19 cellular contexts compared by ENCODE assay signal in the genomic region with DNA sequence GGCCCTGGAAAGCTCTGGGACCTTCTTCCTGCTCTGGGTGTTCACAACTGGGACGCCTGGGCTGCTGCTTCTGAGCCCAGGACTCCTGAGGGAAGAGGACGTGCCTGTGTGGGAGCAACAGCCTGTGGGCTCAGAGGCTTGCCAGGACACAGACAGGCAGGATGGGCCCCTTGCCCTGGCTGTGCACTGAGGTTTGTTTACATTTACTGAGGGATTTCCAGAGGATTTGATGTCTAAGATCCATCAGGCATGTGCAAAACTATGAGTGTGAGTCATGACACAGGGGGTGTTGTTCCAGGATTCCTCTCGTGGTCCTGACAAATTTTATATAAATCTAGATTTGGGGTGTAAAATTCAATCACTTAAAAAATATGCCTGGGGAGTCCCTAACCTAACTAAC. TPM values are rescaled to one million over a fixed set of nuclear protein-coding genes. Genes with fewer than 3 reads are reported as not detected.
DNase-seq lines count a peak whose midpoint lies in the region; ATAC-seq and TF ChIP-seq lines count a peak whose summit lies in the region.
"Had no signal": no experiment of that assay in that cellular context is flagged by ENCODE, and none has a peak within 500 bp of the region (broad histone marks: within the 10 kb centered on the region; RNA-seq: fewer than 3 reads in every experiment).

No MANE protein-coding gene starts in this region.

- no peaks in the 10 kb centered on the region for H4K20me1 ChIP-seq in SK-N-SH (ENCODE audit: insufficient read depth)
- H4K20me1 ChIP-seq: BLaER1 treated with 17β-estradiol and CSF1 and Interleukin-3, amounts not matched to agents 10 nM and 100 nM had no signal

- H3K9ac ChIP-seq in SK-N-SH = no peak overlapping the region
- H3K9ac ChIP-seq: BLaER1 treated with 17β-estradiol and CSF1 and Interleukin-3, amounts not matched to agents 10 nM and 100 nM had no signal

- H3F3A ChIP-seq in SK-N-SH (replicated peaks; ENCODE audit: insufficient read depth) = no peaks in the 10 kb centered on the region

- DNase-seq in ELR (ENCODE audit: low read depth) (peak; percentile 60), SK-N-SH (peak; percentile 34), fibroblast of peridontal ligament (ENCODE audit: extremely low read depth) (peak; percentile 71), renal cortical epithelial cell (ENCODE audit: low read depth) (peak; percentile 60), islet precursor cell (no peak), globus pallidus (ENCODE audit: low spot score) (no peak)
- DNase-seq: activated CD4-positive, alpha-beta T cell treated with anti-CD3 and anti-CD28 coated beads for 36 hours; activated T-cell treated with anti-CD3 and anti-CD28 coated beads, Interleukin-2, amount 50 U/mL, for 1 hour; gastrocnemius medialis; NCI-H1417; NCI-H446; PC-9; testis had no signal

- no peaks in the 10 kb centered on the region for H3K36me3 ChIP-seq in SK-N-SH (replicated peaks in 1 of 2; ENCODE audit: control insufficient read depth in 1 of 2, insufficient read depth in 2 of 2, low read length in 1 of 2)
- H3K36me3 ChIP-seq: BLaER1 treated with 17β-estradiol and CSF1 and Interleukin-3, amounts not matched to agents 10 nM and 100 nM had no signal

- WGBS in SK-N-SH (ENCODE audit: low lambda C conversion rate) = 17% methylated on average over 1 of the region's 3 CpGs

- H3K4me3 ChIP-seq in SK-N-SH (ENCODE audit: low read depth in 2 of 2, low read length in 1 of 2) = no peak overlapping the region
- H3K4me3 ChIP-seq: BLaER1 treated with 17β-estradiol and CSF1 and Interleukin-3, amounts not matched to agents 10 nM and 100 nM; coronary artery; gastrocnemius medialis; PC-9; testis had no signal

- peak overlapping the region in 1 of 2 experiments; percentile 82; a peak in 1 of 4 replicates for H3K27ac ChIP-seq in SK-N-SH (ENCODE audit: low read depth in 2 of 2, low read length in 1 of 2)
- H3K27ac ChIP-seq: BLaER1 treated with 17β-estradiol and CSF1 and Interleukin-3, amounts not matched to agents 10 nM and 100 nM; coronary artery; gastrocnemius medialis; PC-9; testis had no signal

- no peak overlapping the region for H3K4me2 ChIP-seq in SK-N-SH
- H3K4me2 ChIP-seq: BLaER1 treated with 17β-estradiol and CSF1 and Interleukin-3, amounts not matched to agents 10 nM and 100 nM; PC-9 had no signal

- no peak for TF ChIP-seq RAD21 in SK-N-SH (IDR thresholded peaks at IDR 0.05; ENCODE audit: low read length)

- no peaks in the 10 kb centered on the region for H3K9me3 ChIP-seq in SK-N-SH
- H3K9me3 ChIP-seq: BLaER1 treated with 17β-estradiol and CSF1 and Interleukin-3, amounts not matched to agents 10 nM and 100 nM; gastrocnemius medialis; testis had no signal

- no peak for TF ChIP-seq CTCF in SK-N-SH (IDR thresholded peaks at IDR 0.05)

- no peak for ATAC-seq in HG02840 (IDR thresholded peaks at IDR 0.05; ENCODE audit: low FRiP score, unreplicated experiment)
- ATAC-seq in GM18907 (IDR thresholded peaks at IDR 0.05; ENCODE audit: unreplicated experiment) = no peak
- ATAC-seq: activated CD4-positive, alpha-beta T cell treated with anti-CD3 and anti-CD28 coated beads for 36 hours; gastrocnemius medialis had no signal

- POLR2A ChIA-PET in SK-N-SH (lab: Yijun Ruan, JAX) = no interaction called here

- no peaks in the 10 kb centered on the region; the same call in 1 of the 2 replicates for H3K27me3 ChIP-seq in SK-N-SH (ENCODE audit: insufficient read depth)
- H3K27me3 ChIP-seq: BLaER1 treated with 17β-estradiol and CSF1 and Interleukin-3, amounts not matched to agents 10 nM and 100 nM; gastrocnemius medialis; testis had no signal

- no peaks in the 10 kb centered on the region for H3K9me2 ChIP-seq in SK-N-SH

- H3K79me2 ChIP-seq in SK-N-SH (ENCODE audit: insufficient read depth) = no peaks in the 10 kb centered on the region

- H3K4me1 ChIP-seq in SK-N-SH (ENCODE audit: control insufficient read depth in 1 of 2, insufficient read depth in 2 of 2, low read depth in 1 of 2, low read length in 1 of 2) = peaks cover 0 to 23% of the 10 kb centered on the region in 2 experiments; a peak in 1 of 4 replicates
- H3K4me1 ChIP-seq: gastrocnemius medialis, testis had no signal

- peak in 1 of 2 experiments; percentile 39; a peak in 1 of 4 replicates for TF ChIP-seq EP300 in SK-N-SH (IDR thresholded peaks at IDR 0.05; ENCODE audit: borderline replicate concordance in 1 of 2, low read depth in 1 of 2, low read length in 1 of 2)

- no peak overlapping the region for H2AFZ ChIP-seq in SK-N-SH (ENCODE audit: low read depth)
- H2AFZ ChIP-seq: PC-9 had no signal

- CTCF ChIA-PET in SK-N-SH (lab: Yijun Ruan, JAX) = interaction anchor here (1.0 kb wide), 1 partner anchor 32 kb away, joined by 4 read pairs; no protein-coding TSS in a partner anchor

TF ChIP-seq in SK-N-SH, 30 proteins besides CTCF, POLR2A, EP300 and RAD21:
- TF ChIP-seq NFIC (IDR thresholded peaks at IDR 0.05; ENCODE audit: borderline replicate concordance) (no peak), GATA2 (CRISPR knock-in tag; IDR thresholded peaks at IDR 0.05) (no peak), MXI1 (IDR thresholded peaks at IDR 0.05; ENCODE audit: low read depth, low read length) (no peak), TCF12 (IDR thresholded peaks at IDR 0.05) (no peak), CHD2 (IDR thresholded peaks at IDR 0.05; ENCODE audit: low read length, partially characterized antibody) (no peak), SIN3A (IDR thresholded peaks at IDR 0.05; ENCODE audit: borderline replicate concordance, low read depth, low read length) (no peak), FOSL2 (IDR thresholded peaks at IDR 0.05; ENCODE audit: borderline replicate concordance, low read depth) (no peak), FOXM1 (IDR thresholded peaks at IDR 0.05; ENCODE audit: low read depth) (no peak)
- TF ChIP-seq, protein P1, sequence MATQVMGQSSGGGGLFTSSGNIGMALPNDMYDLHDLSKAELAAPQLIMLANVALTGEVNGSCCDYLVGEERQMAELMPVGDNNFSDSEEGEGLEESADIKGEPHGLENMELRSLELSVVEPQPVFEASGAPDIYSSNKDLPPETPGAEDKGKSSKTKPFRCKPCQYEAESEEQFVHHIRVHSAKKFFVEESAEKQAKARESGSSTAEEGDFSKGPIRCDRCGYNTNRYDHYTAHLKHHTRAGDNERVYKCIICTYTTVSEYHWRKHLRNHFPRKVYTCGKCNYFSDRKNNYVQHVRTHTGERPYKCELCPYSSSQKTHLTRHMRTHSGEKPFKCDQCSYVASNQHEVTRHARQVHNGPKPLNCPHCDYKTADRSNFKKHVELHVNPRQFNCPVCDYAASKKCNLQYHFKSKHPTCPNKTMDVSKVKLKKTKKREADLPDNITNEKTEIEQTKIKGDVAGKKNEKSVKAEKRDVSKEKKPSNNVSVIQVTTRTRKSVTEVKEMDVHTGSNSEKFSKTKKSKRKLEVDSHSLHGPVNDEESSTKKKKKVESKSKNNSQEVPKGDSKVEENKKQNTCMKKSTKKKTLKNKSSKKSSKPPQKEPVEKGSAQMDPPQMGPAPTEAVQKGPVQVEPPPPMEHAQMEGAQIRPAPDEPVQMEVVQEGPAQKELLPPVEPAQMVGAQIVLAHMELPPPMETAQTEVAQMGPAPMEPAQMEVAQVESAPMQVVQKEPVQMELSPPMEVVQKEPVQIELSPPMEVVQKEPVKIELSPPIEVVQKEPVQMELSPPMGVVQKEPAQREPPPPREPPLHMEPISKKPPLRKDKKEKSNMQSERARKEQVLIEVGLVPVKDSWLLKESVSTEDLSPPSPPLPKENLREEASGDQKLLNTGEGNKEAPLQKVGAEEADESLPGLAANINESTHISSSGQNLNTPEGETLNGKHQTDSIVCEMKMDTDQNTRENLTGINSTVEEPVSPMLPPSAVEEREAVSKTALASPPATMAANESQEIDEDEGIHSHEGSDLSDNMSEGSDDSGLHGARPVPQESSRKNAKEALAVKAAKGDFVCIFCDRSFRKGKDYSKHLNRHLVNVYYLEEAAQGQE (IDR thresholded peaks at IDR 0.05; ENCODE audit: low read depth, low read length) = no peak

RNA-seq across cellular contexts. Expression of gene CCR9, which starts 10.6 kb away (rescaled TPM):
- not detected in 2 replicates for polyA plus RNA-seq in SK-N-SH (2012; rRNA removed)
- not detected in 2 replicates for polyA plus RNA-seq in SK-N-SH (2012; cell fraction: cytosol; rRNA removed)
- not detected in 2 replicates for polyA plus RNA-seq in SK-N-SH (2012; cell fraction: nucleus; rRNA removed)
- 0.35 TPM in 1 of 2 replicates, not detected in the other for total RNA-seq in renal cortical epithelial cell
- total RNA-seq: activated CD4-positive, alpha-beta T cell treated with anti-CD3 and anti-CD28 coated beads for 36 hours; PC-9; posterior vena cava had no signal
- polyA plus RNA-seq: keratinocyte had no signal

RNA-seq across cellular contexts. Expression of gene CXCR6, which starts 46.3 kb away (rescaled TPM):
- polyA plus RNA-seq in SK-N-SH (2012; rRNA removed) = not detected in 2 replicates
- polyA plus RNA-seq in SK-N-SH (2012; cell fraction: cytosol; rRNA removed) = not detected in 2 replicates
- polyA plus RNA-seq in SK-N-SH (2012; cell fraction: nucleus; rRNA removed) = not detected in 2 replicates
- total RNA-seq in renal cortical epithelial cell = not detected in 2 replicates
- polyA plus RNA-seq: keratinocyte had no signal

RNA-seq across cellular contexts. Expression of gene LZTFL1, which starts 55.0 kb away (rescaled TPM):
- polyA plus RNA-seq in SK-N-SH (2012; rRNA removed) = 11.9 and 19.7 TPM in 2 replicates
- polyA plus RNA-seq in SK-N-SH (2012; cell fraction: cytosol; rRNA removed) = 15.0 and 16.4 TPM in 2 replicates
- polyA plus RNA-seq in SK-N-SH (2012; cell fraction: nucleus; rRNA removed) = 15.4 and 22.8 TPM in 2 replicates
- total RNA-seq in renal cortical epithelial cell = 15.5 and 49.4 TPM in 2 replicates

Comparison
In these comparisons a context has a peak if more than half of its experiments do, and no peak if none do; other contexts are left out.
1. DNase-seq: peak in ELR (single experiment), SK-N-SH (single experiment), fibroblast of peridontal ligament (single experiment) and renal cortical epithelial cell (single experiment); none in islet precursor cell (single experiment) and globus pallidus (single experiment).